19 cellular contexts compared by ENCODE assay signal in the genomic region with DNA sequence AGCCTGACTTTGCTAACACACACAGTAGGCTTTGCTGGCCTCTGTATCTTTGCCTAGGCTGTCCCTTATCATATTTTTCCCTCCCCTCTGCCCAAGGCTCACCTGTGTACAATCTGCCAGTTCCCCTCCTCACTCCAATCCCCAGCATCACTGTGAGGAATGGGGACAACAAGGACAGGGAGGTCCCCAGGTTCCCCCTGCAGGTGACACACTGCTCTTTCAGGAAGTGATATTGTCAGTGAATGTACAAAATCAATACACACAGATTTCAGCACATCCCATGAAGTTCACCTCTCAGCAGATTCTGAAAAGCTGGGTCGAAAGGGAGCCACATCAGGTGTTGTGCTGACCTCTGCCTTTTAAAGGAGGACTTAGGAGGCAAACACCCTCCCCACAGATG.
DNase-seq lines count a peak whose midpoint lies in the region; TF ChIP-seq lines count a peak whose summit lies in the region.
"Had no signal": no experiment of that assay in that cellular context is flagged by ENCODE, and none has a peak within 500 bp of the region (broad histone marks: within the 10 kb centered on the region; RNA-seq: fewer than 3 reads in every experiment).

No MANE protein-coding gene starts in this region.

- H3K27ac Mint-ChIP-seq in neural crest cell (ENCODE audit: unreplicated experiment) = no peak overlapping the region
- H3K27ac Mint-ChIP-seq: activated naive CD4-positive, alpha-beta T cell treated with anti-CD3 and anti-CD28 coated beads, Interleukin-2, amount 50 U/mL, for 72 hours; stimulated activated naive CD8-positive, alpha-beta T cell treated with anti-CD3 and anti-CD28 coated beads, Interleukin-15, Interleukin-2, amounts not matched to agents 100 ng/mL and 50 ng/mL, for 24 hours had no signal

- no peak overlapping the region for H3K4me3 ChIP-seq in esophagus muscularis mucosa
- H3K4me3 ChIP-seq: dorsolateral prefrontal cortex had no signal

- no peak for TF ChIP-seq POLR2A in esophagus muscularis mucosa (IDR thresholded peaks at IDR 0.05; ENCODE audit: low read depth)

- H3K9me3 ChIP-seq in esophagus muscularis mucosa = peaks cover 0 to 5% (median 0%) of the 10 kb centered on the region in 4 donors

- peaks cover 0 to 6% (median 0%) of the 10 kb centered on the region in 4 donors for H3K27me3 ChIP-seq in esophagus muscularis mucosa

- H3K4me1 ChIP-seq in esophagus muscularis mucosa = no peaks in the 10 kb centered on the region

- H3K27me3 Mint-ChIP-seq in neural crest cell (ENCODE audit: low read depth) = no peaks in the 10 kb centered on the region
- H3K27me3 Mint-ChIP-seq: brain; stimulated activated naive CD8-positive, alpha-beta T cell treated with anti-CD3 and anti-CD28 coated beads, Interleukin-15, Interleukin-2, amounts not matched to agents 100 ng/mL and 50 ng/mL, for 24 hours had no signal

- TF ChIP-seq EP300 in esophagus muscularis mucosa (IDR thresholded peaks at IDR 0.05) = no peak

- intact Hi-C loops in esophagus muscularis mucosa (cut with DNase I) = no loop called here

- H3K4me1 Mint-ChIP-seq in neural crest cell = peaks cover 12% of the 10 kb centered on the region
- H3K4me1 Mint-ChIP-seq: CD4-positive, alpha-beta memory T cell had no signal

- H3K36me3 ChIP-seq in esophagus muscularis mucosa = no peaks in the 10 kb centered on the region

- peak; percentile 33 for DNase-seq in NCI-H345 (lab: John Stamatoyannopoulos, UW)
- DNase-seq in NCI-H345 treated with DMSO at 0.1 percent for 48 hours (lab: John Stamatoyannopoulos, UW; ENCODE audit: unreplicated experiment) = no peak
- peak; percentile 44 for DNase-seq in GM13976 (ENCODE audit: low spot score)
- peak; percentile 48 for DNase-seq in RPMI8226
- no peak for DNase-seq in neural crest cell (ENCODE audit: low read depth, low spot score)
- DNase-seq in esophagus muscularis mucosa (ENCODE audit: extremely low spot score) = no peak
- no peak for DNase-seq in ureter (ENCODE audit: low spot score)
- DNase-seq in stimulated activated naive CD4-positive, alpha-beta T cell (lab: John Stamatoyannopoulos, UW) = no peak
- DNase-seq: ACHN; activated CD4-positive, alpha-beta T cell treated with anti-CD3 and anti-CD28 coated beads for 48 hours; CD4-positive, alpha-beta memory T cell; dorsolateral prefrontal cortex; MV-4-11; naive thymus-derived CD8-positive, alpha-beta T cell; NCI-H2227 treated with DMSO at 0.1 percent for 48 hours; T1000 had no signal

- TF ChIP-seq CTCF in GM13976 (IDR thresholded peaks at IDR 0.05; ENCODE audit: borderline replicate concordance, control extremely low read depth, extremely low read depth, insufficient read depth, missing control alignments) (no peak), neural crest cell (conservative IDR thresholded peaks at IDR 0.05) (peak; percentile 26), esophagus muscularis mucosa (IDR thresholded peaks at IDR 0.05) (no peak)

- no peak overlapping the region for H3K27ac ChIP-seq in esophagus muscularis mucosa (replicated peaks in 1 of 4)
- H3K27ac ChIP-seq: dorsolateral prefrontal cortex had no signal

- H3K9me3 Mint-ChIP-seq in neural crest cell = no peaks in the 10 kb centered on the region
- H3K9me3 Mint-ChIP-seq: activated naive CD4-positive, alpha-beta T cell treated with anti-CD3 and anti-CD28 coated beads, Interleukin-2, amount 50 U/mL, for 72 hours; stimulated activated naive CD8-positive, alpha-beta T cell treated with anti-CD3 and anti-CD28 coated beads, Interleukin-15, Interleukin-2, amounts not matched to agents 100 ng/mL and 50 ng/mL, for 24 hours had no signal

- H3K36me3 Mint-ChIP-seq in neural crest cell (ENCODE audit: low read depth) = no peaks in the 10 kb centered on the region
- H3K36me3 Mint-ChIP-seq: activated naive CD4-positive, alpha-beta T cell treated with anti-CD3 and anti-CD28 coated beads, Interleukin-2, amount 50 U/mL, for 72 hours; brain; CD4-positive, alpha-beta memory T cell; naive thymus-derived CD8-positive, alpha-beta T cell had no signal

- in situ Hi-C loops in GM13976 (cut with MboI; ENCODE audit: low sequenced_read_pairs, unreplicated experiment) = no loop called here

- WGBS in esophagus muscularis mucosa = 80% methylated on average over 1 of the region's 1 CpG

- no peak overlapping the region for H3K4me3 Mint-ChIP-seq in neural crest cell
- H3K4me3 Mint-ChIP-seq: brain; CD4-positive, alpha-beta memory T cell; naive thymus-derived CD8-positive, alpha-beta T cell; stimulated activated naive CD8-positive, alpha-beta T cell treated with anti-CD3 and anti-CD28 coated beads, Interleukin-15, Interleukin-2, amounts not matched to agents 100 ng/mL and 50 ng/mL, for 24 hours had no signal

Comparison
In these comparisons a context has a peak if more than half of its experiments do, and no peak if none do; other contexts are left out.
1. DNase-seq: peak in NCI-H345 (single experiment), GM13976 (single experiment) and RPMI8226 (single experiment); none in NCI-H345 treated with DMSO at 0.1 percent for 48 hours (single experiment), neural crest cell (single experiment), esophagus muscularis mucosa (single experiment), ureter (single experiment) and stimulated activated naive CD4-positive, alpha-beta T cell (0 of 6).